8 cellular contexts compared by ENCODE assay signal in genomic region chr14:44961151-44961729, GRCh38. TPM values are rescaled to one million over a fixed set of nuclear protein-coding genes. Genes with fewer than 3 reads are reported as not detected.
DNase-seq lines count a peak whose midpoint lies in the region; ATAC-seq, FAIRE-seq and TF ChIP-seq lines count a peak whose summit lies in the region.

No MANE protein-coding gene starts in this region.

- H3K4me1 ChIP-seq in SJCRH30 (peaks cover 2% of the 10 kb centered on the region; the same call in 1 of the 2 replicates), pancreas (peaks cover 15 to 37% (median 23%) of the 10 kb centered on the region in 3 donors), transverse colon (peaks cover 19 to 66% (median 39%) of the 10 kb centered on the region in 4 donors)

- TF ChIP-seq EP300 in transverse colon (IDR thresholded peaks at IDR 0.05; ENCODE audit: low read depth): no peak

- intact Hi-C loops in pancreas (cut with DNase I) (no loop called here), transverse colon (cut with DNase I; ENCODE audit: low total_unique reads) (loop anchor here (10.0 kb wide), 1 partner anchor 174 kb away; the partner anchor contains the start of genes FANCM and FKBP3)

- TF ChIP-seq CTCF in pancreas (IDR thresholded peaks at IDR 0.05) (no peak), transverse colon (IDR thresholded peaks at IDR 0.05) (peak in 1 of 5 experiments; percentile 9)

- TF ChIP-seq POLR2A in transverse colon (IDR thresholded peaks at IDR 0.05): no peak

- whole genome bisulfite sequencing in pancreas, 2 donors: 0 to 1% methylated on average over 21 of the region's 21 CpGs
- 0% methylated on average over 15 to 21 of the region's 21 CpGs for WGBS in transverse colon (ENCODE audit: low coverage in 1 of 2), 2 donors

- H3K4me3 ChIP-seq in SJCRH30 (peak overlapping the region; percentile 88), pancreas (peak overlapping the region; percentile 31 to 83 (median 68)), transverse colon (peak overlapping the region; percentile 27 to 77 (median 67))

- no peaks in the 10 kb centered on the region for H3K36me3 ChIP-seq in SJCRH30
- no peaks in the 10 kb centered on the region for H3K36me3 ChIP-seq in pancreas
- no peaks in the 10 kb centered on the region for H3K36me3 ChIP-seq in transverse colon

- peak overlapping the region; percentile 86 for H3K27ac ChIP-seq in SJCRH30
- H3K27ac ChIP-seq in pancreas: peak overlapping the region; percentile 48 to 88 (median 82)
- peak overlapping the region; percentile 90 to 97 (median 94) for H3K27ac ChIP-seq in transverse colon

- DNase-seq in DMS 273 (lab: John Stamatoyannopoulos, UW; ENCODE audit: unreplicated experiment): peak; percentile 93
- DNase-seq in HT1080 (ENCODE audit: low read depth): peak; percentile 1
- peak; percentile 48 to 69 for DNase-seq in SJCRH30
- peak; percentile 44 for DNase-seq in activated gamma-delta T cell treated with anti-CD3 and anti-CD28 coated beads, Interleukin-2, amount 50 U/mL, for 16 hours (ENCODE audit: low read depth)
- DNase-seq in glomerular visceral epithelial cell (ENCODE audit: extremely low spot score): peak; percentile 59
- peak in 5 of 6 donors; percentile 29 to 61 (median 42) for DNase-seq in pancreas
- peak; percentile 72 for DNase-seq in transverse colon

- in situ Hi-C loops in transverse colon (cut with MboI; ENCODE audit: low pct_ligation_motif_present in 1 of 4, low pct_unique_long_range_greater_than_20kb in 1 of 4, low sequenced_read_pairs in 3 of 4): loop anchor here in 2 of 4 donors (5.0 to 10.0 kb wide), 4 partner anchors 56 to 174 kb away; partner anchors contain the start of genes FKBP3 (in 2 of the 2) and FANCM (in 1 of the 2)

- ATAC-seq in GM21381 (IDR thresholded peaks at IDR 0.05; ENCODE audit: unreplicated experiment): peak; percentile 23
- ATAC-seq in pancreas: peak; percentile 33 to 69 (median 52)

- H3K27me3 ChIP-seq in SJCRH30 (no peaks in the 10 kb centered on the region), pancreas (no peaks in the 10 kb centered on the region), transverse colon (no peaks in the 10 kb centered on the region)

- FAIRE-seq in pancreas (lab: Jason Lieb, UNC): no peak

- H3K9me3 ChIP-seq in SJCRH30 (replicated peaks) (no peaks in the 10 kb centered on the region), pancreas (no peaks in the 10 kb centered on the region), transverse colon (no peaks in the 10 kb centered on the region)

RNA-seq across cellular contexts. Expression of gene KLHL28, which starts 0.5 kb away (rescaled TPM):
- total RNA-seq in HT1080 (2014; rRNA removed; shearing (Covaris generic)): 2.0 and 2.1 TPM in 2 replicates
- polyA plus RNA-seq in HT1080 (2015; cell fraction: cytosol; rRNA removed): 2.2 and 2.3 TPM in 2 replicates
- 5.8 and 7.2 TPM in 2 replicates for polyA plus RNA-seq in HT1080 (2015; cell fraction: nucleus; rRNA removed)
- 9.4 and 10.7 TPM in 2 replicates for total RNA-seq in SJCRH30 (2014; rRNA removed; shearing (Covaris generic))
- total RNA-seq in pancreas (1 to 10 TPM; 5.1 to 9.2 (median 6.1) TPM), transverse colon (10 to 100 TPM in 3 of 4 donors, under 1 TPM in 1; 1.00 to 22.1 (median 15.3) TPM)
- 1 to 10 TPM; 1.5 to 2.5 TPM for polyA plus RNA-seq in pancreas

RNA-seq across cellular contexts. Expression of gene TOGARAM1, which starts 0.8 kb away (rescaled TPM):
- 4.6 and 5.6 TPM in 2 replicates for total RNA-seq in HT1080 (2014; rRNA removed; shearing (Covaris generic))
- 3.5 and 3.7 TPM in 2 replicates for polyA plus RNA-seq in HT1080 (2015; cell fraction: cytosol; rRNA removed)
- polyA plus RNA-seq in HT1080 (2015; cell fraction: nucleus; rRNA removed): 7.0 and 10.8 TPM in 2 replicates
- 18.6 and 21.9 TPM in 2 replicates for total RNA-seq in SJCRH30 (2014; rRNA removed; shearing (Covaris generic))
- total RNA-seq in pancreas: 10 to 100 TPM in 1 of 6 donors, 1 to 10 TPM in 5; 6.6 to 13.3 (median 7.8) TPM
- 1 to 10 TPM; 3.4 to 7.3 TPM for polyA plus RNA-seq in pancreas
- total RNA-seq in transverse colon: 10 to 100 TPM; 13.5 to 23.6 (median 17.9) TPM

Comparison
In these comparisons a context has a peak if more than half of its experiments do, and no peak if none do; other contexts are left out.
1. Peak in every context shown above with its lines: DNase-seq, ATAC-seq, H3K4me3 ChIP-seq and H3K27ac ChIP-seq.
2. DNase-seq: peak in every context shown above with its lines; median percentile 93 in DMS 273; 72 in transverse colon; 59 in glomerular visceral epithelial cell; 58 in SJCRH30; 44 in activated gamma-delta T cell treated with anti-CD3 and anti-CD28 coated beads, Interleukin-2, amount 50 U/mL, for 16 hours; 42 in pancreas; 1 in HT1080.